Comparison of ENCODE assay signal across 7 cellular contexts in genomic region chr1:244082969-244083368, GRCh38.
"Had no signal": no experiment of that assay in that cellular context is flagged by ENCODE, and none has a peak within 500 bp of the region (broad histone marks: within the 10 kb centered on the region; RNA-seq: fewer than 3 reads in every experiment).

No MANE protein-coding gene starts in this region.

- H3K27ac ChIP-seq: GM23248, KMS-11 had no signal

- DNase-seq: GM23248, GOT3, HCEC 1CT, HFFc6 had no signal

- H2AFZ ChIP-seq: GM23248 had no signal

- H3K4me2 ChIP-seq: KMS-11 had no signal

- H3K9ac ChIP-seq: GM23248, KMS-11 had no signal

- H3K4me3 ChIP-seq: GM23248 had no signal

- FAIRE-seq: H54, HTR-8/SVneo had no signal
